ENCODE assay signal across 12 cellular contexts in genomic region chr5:172871982-172872381, GRCh38. TPM values are rescaled to one million over a fixed set of nuclear protein-coding genes. Genes with fewer than 3 reads are reported as not detected.
DNase-seq lines count a peak whose midpoint lies in the region; ATAC-seq, FAIRE-seq and TF ChIP-seq lines count a peak whose summit lies in the region.
"Had no signal": no experiment of that assay in that cellular context is flagged by ENCODE, and none has a peak within 500 bp of the region (broad histone marks: within the 10 kb centered on the region; RNA-seq: fewer than 3 reads in every experiment).

No MANE protein-coding gene starts in this region.

- no TSS peak for BruUV-seq in MCF 10A (replicated peaks; lab: Mats Ljungman, UMichigan)

- FAIRE-seq in kidney (lab: Jason Lieb, UNC), result no peak

- no peaks in the 10 kb centered on the region; the same call in 2 of the 3 replicates for H3K36me3 Mint-ChIP-seq in GM23338 (ENCODE audit: low read depth)
- peaks cover 6% of the 10 kb centered on the region for H3K36me3 Mint-ChIP-seq in MCF 10A (ENCODE audit: insufficient read depth, unreplicated experiment)
- H3K36me3 Mint-ChIP-seq: CD4-positive, CD25-positive, alpha-beta regulatory T cell had no signal

- peaks cover 7% of the 10 kb centered on the region; the same call in 1 of the 2 replicates for H3F3A ChIP-seq in GM23338 (replicated peaks; ENCODE audit: low read depth)

- H3K27me3 ChIP-seq in GM23338 (ENCODE audit: insufficient read depth) (no peaks in the 10 kb centered on the region), spleen (replicated peaks in 1 of 7) (no peaks in the 10 kb centered on the region)

- H3K9ac ChIP-seq in kidney (ENCODE audit: low read length in 2 of 2), result peak overlapping the region in 1 of 2 donors; percentile 66

- intact Hi-C loops in MCF 10A (cut with micrococcal nuclease) (no loop called here), kidney (cut with DNase I) (no loop called here), spleen (cut with DNase I; ENCODE audit: low total_unique reads) (no loop called here)

- no peak for TF ChIP-seq CTCF in GM23338 (conservative IDR thresholded peaks at IDR 0.05; ENCODE audit: low read depth in 2 of 2)
- no peak for TF ChIP-seq CTCF in MCF 10A (IDR thresholded peaks at IDR 0.05; ENCODE audit: unreplicated experiment)
- TF ChIP-seq CTCF in kidney (IDR thresholded peaks at IDR 0.05; ENCODE audit: borderline replicate concordance, extremely low read depth, insufficient read depth), result no peak
- no peak for TF ChIP-seq CTCF in spleen (IDR thresholded peaks at IDR 0.05 in 8 of 11, conservative IDR thresholded peaks at IDR 0.05 in 3 of 11)

- no peaks in the 10 kb centered on the region for H3K9me2 ChIP-seq in GM23338 (ENCODE audit: insufficient read depth)

- no peak overlapping the region for H2AFZ ChIP-seq in GM23338

- H3K4me3 Mint-ChIP-seq in GM23338 (no peak overlapping the region), MCF 10A (ENCODE audit: unreplicated experiment) (peak overlapping the region; percentile 29)
- H3K4me3 Mint-ChIP-seq: CD4-positive, CD25-positive, alpha-beta regulatory T cell had no signal

- peaks cover 9% of the 10 kb centered on the region for H3K27me3 Mint-ChIP-seq in GM23338 (ENCODE audit: insufficient read depth, low read depth, poor library complexity)
- H3K27me3 Mint-ChIP-seq in MCF 10A (ENCODE audit: insufficient read depth, unreplicated experiment), result no peaks in the 10 kb centered on the region
- H3K27me3 Mint-ChIP-seq: CD4-positive, CD25-positive, alpha-beta regulatory T cell had no signal

- H3K4me3 ChIP-seq in GM23338, result no peak overlapping the region
- no peak overlapping the region for H3K4me3 ChIP-seq in kidney (ENCODE audit: low read length in 2 of 2)
- no peak overlapping the region for H3K4me3 ChIP-seq in spleen

- DNase-seq in GM23338 (ENCODE audit: low spot score), result no peak
- DNase-seq in MCF 10A (ENCODE audit: unreplicated experiment), result no peak
- DNase-seq in kidney, result no peak
- DNase-seq in spleen, result peak; percentile 77
- no peak for DNase-seq in GDM1 (lab: John Stamatoyannopoulos, UW)
- no peak for DNase-seq in nucleus accumbens (lab: John Stamatoyannopoulos, UW)
- DNase-seq: CD4-positive, CD25-positive, alpha-beta regulatory T cell; KBM-7; kidney glomerular epithelial cell; NCI-H2227 treated with DMSO at 0.1 percent for 48 hours had no signal

- WGBS in spleen, 5 donors, result 45 to 61% (median 56%) methylated on average over 5 of the region's 5 CpGs

- peak overlapping the region; percentile 52; the same call in 1 of the 2 replicates for H3K4me2 ChIP-seq in GM23338

- peaks cover 2% of the 10 kb centered on the region for H3K4me1 Mint-ChIP-seq in GM23338
- H3K4me1 Mint-ChIP-seq in MCF 10A (ENCODE audit: insufficient read depth, unreplicated experiment), result peaks cover 8% of the 10 kb centered on the region

- POLR2A ChIA-PET in MCF 10A (lab: Yijun Ruan, JAX), result interaction anchor here (0.7 to 11.0 kb wide), 8 partner anchors 10 to 274 kb away, joined by 3 to 520 read pairs (median 12); partner anchors contain the start of gene DUSP1

- peaks cover 62% of the 10 kb centered on the region for H3K4me1 ChIP-seq in GM23338 (ENCODE audit: insufficient read depth)
- H3K4me1 ChIP-seq in kidney (ENCODE audit: control insufficient read depth in 1 of 2, insufficient read depth in 1 of 2, low read depth in 1 of 2, low read length in 2 of 2), result peaks cover 48 to 62% of the 10 kb centered on the region in 2 donors
- H3K4me1 ChIP-seq in spleen, result peaks cover 58 to 100% (median 80%) of the 10 kb centered on the region in 6 donors

- no peak for TF ChIP-seq POLR2A in spleen (IDR thresholded peaks at IDR 0.05)

- peaks cover 70% of the 10 kb centered on the region for H3K79me2 ChIP-seq in GM23338 (replicated peaks; ENCODE audit: insufficient read depth)

- H3K27ac Mint-ChIP-seq in GM23338 (peak overlapping the region; percentile 73; the same call in 1 of the 2 replicates), MCF 10A (ENCODE audit: low read depth, unreplicated experiment) (no peak overlapping the region)

- H3K9me3 Mint-ChIP-seq in GM23338, result no peaks in the 10 kb centered on the region; the same call in 2 of the 3 replicates
- no peaks in the 10 kb centered on the region for H3K9me3 Mint-ChIP-seq in MCF 10A (ENCODE audit: unreplicated experiment)
- H3K9me3 Mint-ChIP-seq: CD4-positive, CD25-positive, alpha-beta regulatory T cell had no signal

- H3K27ac ChIP-seq in GM23338 (ENCODE audit: low read depth), result peak overlapping the region; percentile 81; the same call in 1 of the 2 replicates
- peak overlapping the region; percentile 71 to 87 for H3K27ac ChIP-seq in kidney (ENCODE audit: low read depth in 2 of 2, low read length in 2 of 2)
- peak overlapping the region; percentile 74 to 94 (median 83) for H3K27ac ChIP-seq in spleen

- peaks cover 48% of the 10 kb centered on the region for H4K20me1 ChIP-seq in GM23338 (replicated peaks; ENCODE audit: insufficient read depth)

- no peak for ATAC-seq in GM23338
- ATAC-seq in HG02973 (IDR thresholded peaks at IDR 0.05; ENCODE audit: unreplicated experiment), result no peak
- no peak for ATAC-seq in HG03432 (IDR thresholded peaks at IDR 0.05; ENCODE audit: unreplicated experiment)

- CTCF ChIA-PET in MCF 10A (lab: Yijun Ruan, JAX), result interaction anchor here (0.6 to 4.0 kb wide), 8 partner anchors 8 to 379 kb away, joined by 3 to 15 read pairs (median 4); no protein-coding TSS in a partner anchor

- H3K9me3 ChIP-seq in kidney (ENCODE audit: control insufficient read depth in 1 of 2, low read length in 2 of 2) (no peaks in the 10 kb centered on the region), spleen (no peaks in the 10 kb centered on the region)

- H3K36me3 ChIP-seq in GM23338 (ENCODE audit: insufficient read depth) (no peaks in the 10 kb centered on the region; the same call in 1 of the 2 replicates), kidney (ENCODE audit: control insufficient read depth in 1 of 2, insufficient read depth in 2 of 2, low read length in 2 of 2) (no peaks in the 10 kb centered on the region), spleen (peaks cover 0 to 24% (median 0%) of the 10 kb centered on the region in 6 donors)

TF ChIP-seq in GM23338, 12 proteins besides CTCF, POLR2A, EP300 and RAD21:
- TF ChIP-seq STAT1 (IDR thresholded peaks at IDR 0.05; ENCODE audit: unreplicated experiment), result no peak
- no peak for TF ChIP-seq CREB1 (CRISPR knock-in tag; IDR thresholded peaks at IDR 0.05; ENCODE audit: low read depth)
- TF ChIP-seq ZNF331 (CRISPR knock-in tag; IDR thresholded peaks at IDR 0.05; ENCODE audit: low read depth), result no peak
- TF ChIP-seq REST (IDR thresholded peaks at IDR 0.05; ENCODE audit: unreplicated experiment), result no peak
- no peak for TF ChIP-seq EZH2 (IDR thresholded peaks at IDR 0.05; ENCODE audit: low read depth, unreplicated experiment)
- no peak for TF ChIP-seq ZNF114 (CRISPR knock-in tag; IDR thresholded peaks at IDR 0.05)

RNA-seq across cellular contexts. Expression of gene ERGIC1, which starts 37.9 kb away (rescaled TPM):
- total RNA-seq in GM23338 (2014; rRNA removed; shearing (Covaris generic)), result 92.2 and 99.9 TPM in 2 replicates
- polyA plus RNA-seq in GM23338 (2016; fragmentation: Nextera tagmentation; extraction: Ambion mirVana) (21.2 and 25.2 TPM in 2 replicates), kidney (ENCODE audit: insufficient read depth, low read depth, low replicate concordance) (88.0 TPM), spleen (10 to 100 TPM; 36.9 to 84.6 (median 46.8) TPM)
- total RNA-seq in MCF 10A (2022) (257 and 292 TPM in 2 replicates), kidney (183 TPM), spleen (100 to 1,000 TPM in 6 of 7 donors, 10 to 100 TPM in 1; 96.6 to 166 (median 143) TPM)
